In the genomic region with DNA sequence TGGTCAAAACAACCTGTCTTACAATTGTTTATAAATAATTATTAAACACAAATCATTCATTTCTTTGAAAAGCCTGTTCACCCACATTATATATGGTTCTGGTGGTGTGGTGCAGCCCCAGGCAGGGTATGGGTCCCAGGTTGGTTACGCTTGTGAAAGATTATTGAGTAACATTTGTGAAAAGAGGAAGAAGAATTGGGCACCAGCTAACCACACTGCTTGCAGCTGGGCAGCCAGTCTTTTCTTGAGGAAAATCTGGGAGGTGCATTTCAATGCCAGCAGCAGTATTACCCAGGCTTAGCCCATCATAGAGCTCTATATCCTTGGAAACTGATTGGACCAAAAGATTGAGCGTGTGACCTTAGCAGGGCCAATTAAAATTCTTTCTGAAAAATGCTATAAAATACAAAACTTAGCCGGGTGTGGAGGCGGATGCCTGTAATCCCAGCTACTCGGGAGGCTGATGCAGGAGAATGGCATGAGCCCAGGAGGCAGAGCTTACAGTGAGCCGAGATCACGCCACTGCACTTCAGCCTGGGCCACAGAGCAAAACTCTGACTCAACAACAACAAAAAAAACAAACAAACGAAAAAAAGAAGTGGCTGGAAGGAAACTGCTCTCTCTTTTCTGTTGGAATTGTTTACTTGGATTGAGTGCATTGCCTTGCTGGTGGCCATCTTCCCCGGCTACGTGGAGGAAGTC, we compare ENCODE assay signal across 11 cellular contexts. TPM values are rescaled to one million over a fixed set of nuclear protein-coding genes. Genes with fewer than 3 reads are reported as not detected.
DNase-seq lines count a peak whose midpoint lies in the region; ATAC-seq and TF ChIP-seq lines count a peak whose summit lies in the region.
"Had no signal": no experiment of that assay in that cellular context is flagged by ENCODE, and none has a peak within 500 bp of the region (broad histone marks: within the 10 kb centered on the region; RNA-seq: fewer than 3 reads in every experiment).

No MANE protein-coding gene starts in this region.

- no peak for ATAC-seq in activated CD4-positive, alpha-beta T cell treated with anti-CD3 and anti-CD28 coated beads for 36 hours
- peak; percentile 76 for ATAC-seq in HG03460 (IDR thresholded peaks at IDR 0.05; ENCODE audit: unreplicated experiment)
- peak; percentile 93 for ATAC-seq in activated B cell treated with CpG ODN at 0.5 μM for 24 hours (ENCODE audit: low read depth)
- ATAC-seq in stimulated activated memory B cell treated with anti-CD40 and anti-IgM and Interleukin-4, amounts not matched to agents 10 μg/mL and 1 μg/mL and 100 μg/mL, for 72 hours = peak; percentile 88
- no peak for ATAC-seq in GM18870 (IDR thresholded peaks at IDR 0.05; ENCODE audit: unreplicated experiment)
- no peak for ATAC-seq in HG03045 (IDR thresholded peaks at IDR 0.05; ENCODE audit: unreplicated experiment)
- ATAC-seq: left lobe of liver had no signal

- intact Hi-C loops in activated CD4-positive, alpha-beta T cell treated with anti-CD3 and anti-CD28 coated beads for 36 hours (cut with DNase I, micrococcal nuclease) = no loop called here
- intact Hi-C loops in activated B cell treated with CpG ODN at 0.5 μM for 24 hours (cut with micrococcal nuclease) = loop anchor here (1.0 to 2.0 kb wide), 3 partner anchors 8 to 15 kb away; a partner anchor contains a TSS

- peak overlapping the region; percentile 43 for H3K27ac Mint-ChIP-seq in activated CD4-positive, alpha-beta T cell treated with anti-CD3 and anti-CD28 coated beads, Interleukin-2, amount 10 ng/mL, durations not matched to agents 7 days and 5 days
- H3K27ac Mint-ChIP-seq in activated CD4-positive, alpha-beta T cell treated with anti-CD3 and anti-CD28 coated beads for 36 hours = no peak overlapping the region
- peak overlapping the region; percentile 81 for H3K27ac Mint-ChIP-seq in activated B cell treated with CpG ODN at 0.5 μM for 24 hours
- H3K27ac Mint-ChIP-seq in stimulated activated memory B cell treated with anti-CD40 and anti-IgM and Interleukin-4, amounts not matched to agents 10 μg/mL and 1 μg/mL and 100 μg/mL, for 72 hours = peak overlapping the region; percentile 1

- H3K9me3 Mint-ChIP-seq in activated CD4-positive, alpha-beta T cell treated with anti-CD3 and anti-CD28 coated beads, Interleukin-2, amount 10 ng/mL, durations not matched to agents 7 days and 5 days = peaks cover 12% of the 10 kb centered on the region
- H3K9me3 Mint-ChIP-seq in activated CD4-positive, alpha-beta T cell treated with anti-CD3 and anti-CD28 coated beads for 36 hours (ENCODE audit: low read depth) = peaks cover 2% of the 10 kb centered on the region
- no peaks in the 10 kb centered on the region for H3K9me3 Mint-ChIP-seq in activated B cell treated with CpG ODN at 0.5 μM for 24 hours
- peaks cover 3% of the 10 kb centered on the region for H3K9me3 Mint-ChIP-seq in stimulated activated memory B cell treated with anti-CD40 and anti-IgM and Interleukin-4, amounts not matched to agents 10 μg/mL and 1 μg/mL and 100 μg/mL, for 72 hours

- DNase-seq in activated CD4-positive, alpha-beta T cell treated with anti-CD3 and anti-CD28 coated beads, Interleukin-2, amount 10 ng/mL, durations not matched to agents 7 days and 5 days = no peak
- no peak for DNase-seq in activated CD4-positive, alpha-beta T cell treated with anti-CD3 and anti-CD28 coated beads for 36 hours
- DNase-seq in activated B cell treated with CpG ODN at 0.5 μM for 24 hours = no peak
- no peak for DNase-seq in NK-92 treated with Interleukin-12 subunit alpha and Interleukin-12 subunit beta, amount 100 ng/mL, for 24 hours (lab: John Stamatoyannopoulos, UW)
- DNase-seq: activated CD4-positive, alpha-beta T cell treated with anti-CD3 and anti-CD28 coated beads for 4 hours; NCI-H82 had no signal

- no peak for TF ChIP-seq CTCF in activated B cell treated with CpG ODN at 0.5 μM for 24 hours (IDR thresholded peaks at IDR 0.05)

- H3K36me3 Mint-ChIP-seq in activated CD4-positive, alpha-beta T cell treated with anti-CD3 and anti-CD28 coated beads, Interleukin-2, amount 10 ng/mL, durations not matched to agents 7 days and 5 days (ENCODE audit: low read depth) = peaks cover 8% of the 10 kb centered on the region
- no peaks in the 10 kb centered on the region for H3K36me3 Mint-ChIP-seq in activated CD4-positive, alpha-beta T cell treated with anti-CD3 and anti-CD28 coated beads for 36 hours (ENCODE audit: low read depth)
- no peaks in the 10 kb centered on the region for H3K36me3 Mint-ChIP-seq in activated B cell treated with CpG ODN at 0.5 μM for 24 hours (ENCODE audit: low read depth)
- no peaks in the 10 kb centered on the region for H3K36me3 Mint-ChIP-seq in stimulated activated memory B cell treated with anti-CD40 and anti-IgM and Interleukin-4, amounts not matched to agents 10 μg/mL and 1 μg/mL and 100 μg/mL, for 72 hours

- H3K4me1 Mint-ChIP-seq in activated CD4-positive, alpha-beta T cell treated with anti-CD3 and anti-CD28 coated beads, Interleukin-2, amount 10 ng/mL, durations not matched to agents 7 days and 5 days = peaks cover 30% of the 10 kb centered on the region
- H3K4me1 Mint-ChIP-seq in activated CD4-positive, alpha-beta T cell treated with anti-CD3 and anti-CD28 coated beads for 36 hours = peaks cover 11% of the 10 kb centered on the region
- peaks cover 48% of the 10 kb centered on the region for H3K4me1 Mint-ChIP-seq in activated B cell treated with CpG ODN at 0.5 μM for 24 hours
- H3K4me1 Mint-ChIP-seq in stimulated activated memory B cell treated with anti-CD40 and anti-IgM and Interleukin-4, amounts not matched to agents 10 μg/mL and 1 μg/mL and 100 μg/mL, for 72 hours = peaks cover 47% of the 10 kb centered on the region

- no peak overlapping the region for H3K4me3 Mint-ChIP-seq in activated CD4-positive, alpha-beta T cell treated with anti-CD3 and anti-CD28 coated beads, Interleukin-2, amount 10 ng/mL, durations not matched to agents 7 days and 5 days
- no peak overlapping the region for H3K4me3 Mint-ChIP-seq in activated CD4-positive, alpha-beta T cell treated with anti-CD3 and anti-CD28 coated beads for 36 hours
- peak overlapping the region; percentile 56 for H3K4me3 Mint-ChIP-seq in activated B cell treated with CpG ODN at 0.5 μM for 24 hours
- no peak overlapping the region for H3K4me3 Mint-ChIP-seq in stimulated activated memory B cell treated with anti-CD40 and anti-IgM and Interleukin-4, amounts not matched to agents 10 μg/mL and 1 μg/mL and 100 μg/mL, for 72 hours

- POLR2A ChIA-PET in activated CD4-positive, alpha-beta T cell treated with anti-CD3 and anti-CD28 coated beads, Interleukin-2, amount 10 ng/mL, durations not matched to agents 7 days and 5 days (lab: Charles Lee) = no interaction called here
- POLR2A ChIA-PET in activated CD4-positive, alpha-beta T cell treated with anti-CD3 and anti-CD28 coated beads for 36 hours (lab: Charles Lee) = interaction anchor here (0.6 kb wide), 1 partner anchor 1576 kb away, joined by 4 read pairs; no protein-coding TSS in a partner anchor
- POLR2A ChIA-PET in activated B cell treated with CpG ODN at 0.5 μM for 24 hours (lab: Charles Lee) = interaction anchor here (0.5 to 4.3 kb wide), 8 partner anchors 12 to 94 kb away, joined by 3 to 63 read pairs (median 5); a partner anchor contains a TSS

- CTCF ChIA-PET in activated CD4-positive, alpha-beta T cell treated with anti-CD3 and anti-CD28 coated beads, Interleukin-2, amount 10 ng/mL, durations not matched to agents 7 days and 5 days (lab: Charles Lee) = interaction anchor here (0.9 to 2.8 kb wide), 6 partner anchors 10 to 93 kb away, joined by 3 to 21 read pairs (median 4); a partner anchor contains a TSS
- CTCF ChIA-PET in activated CD4-positive, alpha-beta T cell treated with anti-CD3 and anti-CD28 coated beads for 36 hours (lab: Charles Lee) = interaction anchor here (1.4 to 2.0 kb wide), 2 partner anchors 9 to 11 kb away, joined by 4 to 5 read pairs; a partner anchor contains a TSS
- CTCF ChIA-PET in activated B cell treated with CpG ODN at 0.5 μM for 24 hours (lab: Charles Lee) = interaction anchor here (0.9 to 1.6 kb wide), 6 partner anchors 10 to 50 kb away, joined by 4 to 7 read pairs (median 6); a partner anchor contains a TSS

- H3K27me3 Mint-ChIP-seq in activated CD4-positive, alpha-beta T cell treated with anti-CD3 and anti-CD28 coated beads, Interleukin-2, amount 10 ng/mL, durations not matched to agents 7 days and 5 days = peaks cover 9% of the 10 kb centered on the region
- no peaks in the 10 kb centered on the region for H3K27me3 Mint-ChIP-seq in activated CD4-positive, alpha-beta T cell treated with anti-CD3 and anti-CD28 coated beads for 36 hours
- no peaks in the 10 kb centered on the region for H3K27me3 Mint-ChIP-seq in activated B cell treated with CpG ODN at 0.5 μM for 24 hours
- H3K27me3 Mint-ChIP-seq in stimulated activated memory B cell treated with anti-CD40 and anti-IgM and Interleukin-4, amounts not matched to agents 10 μg/mL and 1 μg/mL and 100 μg/mL, for 72 hours = no peaks in the 10 kb centered on the region

RNA-seq across cellular contexts. Expression of a gene that starts 9.7 kb away (rescaled TPM):
- 100 to 1,000 TPM; 395 to 418 TPM for total RNA-seq in activated CD4-positive, alpha-beta T cell treated with anti-CD3 and anti-CD28 coated beads, Interleukin-2, amount 10 ng/mL, durations not matched to agents 7 days and 5 days
- 10 to 100 TPM; 54.4 to 72.3 TPM for total RNA-seq in activated CD4-positive, alpha-beta T cell treated with anti-CD3 and anti-CD28 coated beads for 36 hours
- 142 and 153 TPM in 2 replicates for total RNA-seq in activated B cell treated with CpG ODN at 0.5 μM for 24 hours

Comparison
In these comparisons a context has a peak if more than half of its experiments do, and no peak if none do; other contexts are left out.
1. ATAC-seq: peak in HG03460 (single experiment), activated B cell treated with CpG ODN at 0.5 μM for 24 hours (single experiment) and stimulated activated memory B cell treated with anti-CD40 and anti-IgM and Interleukin-4, amounts not matched to agents 10 μg/mL and 1 μg/mL and 100 μg/mL, for 72 hours (single experiment); none in activated CD4-positive, alpha-beta T cell treated with anti-CD3 and anti-CD28 coated beads for 36 hours (single experiment), GM18870 (single experiment) and HG03045 (single experiment).